7 cellular contexts compared by ENCODE assay signal in genomic region chr1:86419277-86419903, GRCh38. TPM values are rescaled to one million over a fixed set of nuclear protein-coding genes. Genes with fewer than 3 reads are reported as not detected.
A peak's percentile ranks its signal among the peaks of the same experiment; 100 is the strongest.
DNase-seq lines count a peak whose midpoint lies in the region; ATAC-seq and TF ChIP-seq lines count a peak whose summit lies in the region.

No MANE protein-coding gene starts in this region.

- DNase-seq in GM12864 (ENCODE audit: low read depth) (no peak), UCSD-AML1 (lab: John Stamatoyannopoulos, UW; ENCODE audit: unreplicated experiment) (peak; percentile 33), erythroblast (lab: John Stamatoyannopoulos, UW) (peak; percentile 21 to 33), progenitor cell of endocrine pancreas (ENCODE audit: low spot score, unreplicated experiment) (no peak)
- DNase-seq in activated effector memory CD4-positive, alpha-beta T cell treated with Interleukin-2 at 50 U/mL for 16 hours, result no peak

- no peaks in the 10 kb centered on the region for H3K9me3 Mint-ChIP-seq in progenitor cell of endocrine pancreas (ENCODE audit: low read depth)

- ATAC-seq in GM19468 (IDR thresholded peaks at IDR 0.05; ENCODE audit: extremely low read depth, unreplicated experiment) (peak; percentile 68), HG03520 (IDR thresholded peaks at IDR 0.05; ENCODE audit: unreplicated experiment) (peak; percentile 78)

- H3K27me3 Mint-ChIP-seq in progenitor cell of endocrine pancreas, result no peaks in the 10 kb centered on the region

- no peak overlapping the region for H3K27ac Mint-ChIP-seq in progenitor cell of endocrine pancreas

- no peak overlapping the region for H3K4me3 ChIP-seq in GM12864 (ENCODE audit: low read depth, low read length)

- peaks cover 7% of the 10 kb centered on the region for H3K4me1 Mint-ChIP-seq in progenitor cell of endocrine pancreas (ENCODE audit: low read depth)

- TF ChIP-seq CTCF in GM12864 (IDR thresholded peaks at IDR 0.05; ENCODE audit: low read depth, low read length, missing control alignments) (peak; percentile 69), progenitor cell of endocrine pancreas (IDR thresholded peaks at IDR 0.05; ENCODE audit: unreplicated experiment) (peak; percentile 33)

- no peak overlapping the region for H3K4me3 Mint-ChIP-seq in progenitor cell of endocrine pancreas (ENCODE audit: low read depth)

- TF ChIP-seq POLR2A in erythroblast (IDR thresholded peaks at IDR 0.05; ENCODE audit: low read length), result no peak

- no peaks in the 10 kb centered on the region for H3K36me3 Mint-ChIP-seq in progenitor cell of endocrine pancreas (ENCODE audit: insufficient read depth)

RNA-seq across cellular contexts. Expression of gene CLCA2, which starts 4.6 kb away (rescaled TPM):
- not detected in 2 replicates for total RNA-seq in progenitor cell of endocrine pancreas

RNA-seq across cellular contexts. Expression of gene ODF2L, which starts 23.3 kb away (rescaled TPM):
- total RNA-seq in progenitor cell of endocrine pancreas, result 111 and 113 TPM in 2 replicates

RNA-seq across cellular contexts. Expression of gene CLCA1, which starts 49.3 kb away (rescaled TPM):
- total RNA-seq in progenitor cell of endocrine pancreas, result not detected in 2 replicates

Comparison
In these comparisons a context has a peak if more than half of its experiments do, and no peak if none do; other contexts are left out.
1. DNase-seq: peak in UCSD-AML1 (single experiment) and erythroblast (2 of 2); none in GM12864 (single experiment), progenitor cell of endocrine pancreas (single experiment) and activated effector memory CD4-positive, alpha-beta T cell treated with Interleukin-2 at 50 U/mL for 16 hours (single experiment).